ENCODE assay signal across 16 cellular contexts in genomic region chr17:65176646-65177409, GRCh38.
"Had no signal": no experiment of that assay in that cellular context is flagged by ENCODE, and none has a peak within 500 bp of the region (broad histone marks: within the 10 kb centered on the region; RNA-seq: fewer than 3 reads in every experiment).

No MANE protein-coding gene starts in this region.

- H3K4me3 Mint-ChIP-seq: activated naive CD4-positive, alpha-beta T cell treated with anti-CD3 and anti-CD28 coated beads, Interleukin-2, amount 10 ng/mL, durations not matched to agents 7 days and 5 days; stimulated activated naive CD8-positive, alpha-beta T cell treated with anti-CD3 and anti-CD28 coated beads, Interleukin-15, amount 100 ng/mL, for 72 hours; WTC11 had no signal

- H3K4me3 ChIP-seq: prostate gland, upper lobe of left lung had no signal

- ATAC-seq: right cardiac atrium; SK-N-SH treated with all-trans-retinoic acid at 6 μM for 48 hours; stimulated activated naive CD8-positive, alpha-beta T cell treated with anti-CD3 and anti-CD28 coated beads, Interleukin-15, amount 100 ng/mL, for 72 hours; WTC11 had no signal

- H3K9me3 ChIP-seq: prostate gland, upper lobe of left lung had no signal

- H3K4me1 ChIP-seq: prostate gland had no signal

- DNase-seq: activated CD4-positive, alpha-beta T cell treated with anti-CD3 and anti-CD28 coated beads for 48 hours; activated CD8-positive, alpha-beta memory T cell treated with anti-CD3 and anti-CD28 coated beads for 24 hours; activated naive CD4-positive, alpha-beta T cell treated with anti-CD3 and anti-CD28 coated beads, Interleukin-2, amount 10 ng/mL, durations not matched to agents 7 days and 5 days; brain microvascular endothelial cell; effector CD8-positive, alpha-beta T cell; foreskin fibroblast; kidney glomerular epithelial cell; mesendoderm; right cardiac atrium; small intestine; stimulated activated naive CD8-positive, alpha-beta T cell treated with anti-CD3 and anti-CD28 coated beads, Interleukin-15, amount 100 ng/mL, for 72 hours; T-helper 1 cell; upper lobe of left lung had no signal

- H3K27ac Mint-ChIP-seq: activated naive CD4-positive, alpha-beta T cell treated with anti-CD3 and anti-CD28 coated beads, Interleukin-2, amount 10 ng/mL, durations not matched to agents 7 days and 5 days; stimulated activated naive CD8-positive, alpha-beta T cell treated with anti-CD3 and anti-CD28 coated beads, Interleukin-15, amount 100 ng/mL, for 72 hours; WTC11 had no signal

- H3K27ac ChIP-seq: brain microvascular endothelial cell, prostate gland, upper lobe of left lung had no signal

- H3K36me3 Mint-ChIP-seq: activated naive CD4-positive, alpha-beta T cell treated with anti-CD3 and anti-CD28 coated beads, Interleukin-2, amount 10 ng/mL, durations not matched to agents 7 days and 5 days; WTC11 had no signal

- H3K27me3 Mint-ChIP-seq: stimulated activated naive CD8-positive, alpha-beta T cell treated with anti-CD3 and anti-CD28 coated beads, Interleukin-15, amount 100 ng/mL, for 72 hours had no signal

- H3K36me3 ChIP-seq: brain microvascular endothelial cell, prostate gland, upper lobe of left lung had no signal
